In the genomic region with DNA sequence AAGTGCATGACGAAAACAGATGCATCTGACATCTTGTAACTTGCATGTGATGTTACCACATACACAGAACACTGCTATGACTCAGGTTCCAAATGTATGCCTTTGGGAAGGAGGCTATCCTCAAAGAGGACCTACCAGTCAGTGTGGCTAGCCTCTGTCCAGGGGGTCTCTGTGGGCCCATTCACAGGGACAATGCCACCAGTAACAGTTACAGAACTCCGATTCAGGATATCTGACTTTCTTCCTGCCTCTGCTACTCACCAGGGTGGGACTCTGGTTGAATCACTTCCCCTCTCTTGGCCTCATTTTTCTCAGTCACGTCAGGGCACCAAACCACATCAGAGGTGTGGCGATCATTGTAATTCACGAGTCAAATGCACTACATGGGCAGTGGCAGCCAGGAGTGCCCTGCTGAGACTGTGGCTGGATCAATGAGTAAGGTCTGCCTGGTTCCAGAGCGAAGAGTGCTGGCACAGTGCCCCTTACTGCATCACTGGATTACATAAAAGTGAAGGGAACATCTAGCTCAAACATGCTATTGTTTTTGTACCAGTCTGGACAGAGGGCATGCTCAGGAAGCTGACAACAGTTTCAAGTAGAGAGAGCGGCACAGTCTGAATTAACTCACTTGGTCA, we compare ENCODE assay signal across 8 cellular contexts. TPM values are rescaled to one million over a fixed set of nuclear protein-coding genes. Genes with fewer than 3 reads are reported as not detected.
DNase-seq lines count a peak whose midpoint lies in the region; ATAC-seq, FAIRE-seq and TF ChIP-seq lines count a peak whose summit lies in the region.

No MANE protein-coding gene starts in this region.

- no peak overlapping the region for H3K4me3 ChIP-seq in Peyer's patch
- no peak overlapping the region for H3K4me3 ChIP-seq in GM12878
- H3K4me3 ChIP-seq in Karpas-422 (ENCODE audit: low read length) = no peak overlapping the region

- peaks cover 0 to 12% (median 0%) of the 10 kb centered on the region in 4 donors for H3K4me1 ChIP-seq in Peyer's patch
- peaks cover 52% of the 10 kb centered on the region for H3K4me1 ChIP-seq in GM12878 (ENCODE audit: control insufficient read depth, insufficient read depth, low read length)
- H3K4me1 ChIP-seq in Karpas-422 (ENCODE audit: low read length) = peaks cover 19% of the 10 kb centered on the region

- no peak for TF ChIP-seq CTCF in Peyer's patch (IDR thresholded peaks at IDR 0.05)
- no peak for TF ChIP-seq CTCF in GM12878 (IDR thresholded peaks at IDR 0.05 in 2 of 3, conservative IDR thresholded peaks at IDR 0.05 in 1 of 3; ENCODE audit: control insufficient read depth in 2 of 3, extremely low read depth in 1 of 3, insufficient read depth in 1 of 3, low read depth in 3 of 3, low read length in 3 of 3)

- no TSS peak for BruUV-seq in GM12878 (replicated peaks; lab: Mats Ljungman, UMichigan)

- H3K36me3 ChIP-seq in Peyer's patch (peaks cover 0 to 24% (median 0%) of the 10 kb centered on the region in 3 donors), GM12878 (ENCODE audit: control insufficient read depth in 2 of 2, insufficient read depth in 2 of 2, low read length in 1 of 2) (peaks cover 5 to 35% of the 10 kb centered on the region in 2 experiments), Karpas-422 (ENCODE audit: insufficient read depth, low read length) (peaks cover 14% of the 10 kb centered on the region; the same call in 1 of the 2 replicates)

- intact Hi-C loops in GM12878 (cut with micrococcal nuclease; ENCODE audit: unreplicated experiment) = loop anchor here (1.0 kb wide), 1 partner anchor 26 kb away; the partner anchor contains the start of gene G3BP1

- peak; percentile 44 for FAIRE-seq in GM12878 (lab: Jason Lieb, UNC)

- H3K4me2 ChIP-seq in GM12878 (ENCODE audit: control insufficient read depth, insufficient read depth) (0 out of 2 replicates have a peak overlapping the region, but pooled peaks have one; percentile 15), Karpas-422 (ENCODE audit: low read depth, low read length, poor library complexity, severe bottlenecking) (no peak overlapping the region)

- 37% methylated on average over 7 of the region's 7 CpGs for WGBS in GM12878 (ENCODE audit: insufficient coverage, insufficient replicate concordance, low lambda C conversion rate, missing lambda C conversion rate)

- TF ChIP-seq POLR2A in Peyer's patch (IDR thresholded peaks at IDR 0.05) (no peak), GM12878 (IDR thresholded peaks at IDR 0.05; ENCODE audit: low read depth, low read length) (no peak)

- H3K9ac ChIP-seq in GM12878 (ENCODE audit: control insufficient read depth, insufficient read depth, low read length) (no peak overlapping the region), Karpas-422 (ENCODE audit: low read length) (no peak overlapping the region)

- no peak overlapping the region for H2AFZ ChIP-seq in GM12878 (ENCODE audit: control insufficient read depth, low read depth, low read length)
- no peak overlapping the region for H2AFZ ChIP-seq in Karpas-422 (ENCODE audit: low read length)

- CTCF ChIA-PET in GM12878 (lab: Yijun Ruan, JAX) = interaction anchor here (0.6 to 13.9 kb wide), 6 partner anchors 13 to 400 kb away, joined by 3 to 381 read pairs (median 11); partner anchors contain the start of genes ATOX1 and G3BP1

- TF ChIP-seq RAD21 in GM12878 (IDR thresholded peaks at IDR 0.05; ENCODE audit: insufficient read depth, low read depth, low read length) = no peak

- H3K9me3 ChIP-seq in Peyer's patch (no peaks in the 10 kb centered on the region), GM12878 (replicated peaks; ENCODE audit: control insufficient read depth, insufficient read depth, low read length) (no peaks in the 10 kb centered on the region), Karpas-422 (ENCODE audit: low read length) (no peaks in the 10 kb centered on the region)

- in situ Hi-C loops in GM12878 (cut with MboI) = loop anchor here (10.0 kb wide), 1 partner anchor 230 kb away; no protein-coding TSS in a partner anchor

- peak; percentile 64 for ATAC-seq in GM21423 (IDR thresholded peaks at IDR 0.05; ENCODE audit: unreplicated experiment)
- ATAC-seq in GM12878 = peak; percentile 84

- no peaks in the 10 kb centered on the region for H3K9me2 ChIP-seq in Karpas-422 (replicated peaks; ENCODE audit: insufficient read depth, low read length)

- H3K79me2 ChIP-seq in GM12878 (ENCODE audit: control insufficient read depth, insufficient read depth, low read length) (peaks cover 27% of the 10 kb centered on the region), Karpas-422 (ENCODE audit: low read length) (peaks cover 23% of the 10 kb centered on the region)

- H3K27me3 ChIP-seq in Peyer's patch (no peaks in the 10 kb centered on the region), GM12878 (replicated peaks in 1 of 2; ENCODE audit: control insufficient read depth in 2 of 2, insufficient read depth in 2 of 2, low read length in 1 of 2) (no peaks in the 10 kb centered on the region), Karpas-422 (ENCODE audit: low read length) (no peaks in the 10 kb centered on the region)

- RAD21 ChIA-PET in GM12878 (lab: Charles Lee; ENCODE audit: unreplicated experiment) = interaction anchor here (1.0 to 11.2 kb wide), 4 partner anchors 25 to 93 kb away, joined by 4 to 207 read pairs (median 86); partner anchors contain the start of gene G3BP1

- POLR2A ChIA-PET in GM12878 (lab: Charles Lee) = interaction anchor here (0.6 to 1.9 kb wide), 4 partner anchors 12 to 84 kb away, joined by 3 to 5 read pairs (median 4); partner anchors contain the start of gene G3BP1

- H3K27ac ChIP-seq in Peyer's patch = peak overlapping the region in 3 of 4 donors; percentile 19 to 58 (median 19)
- peak overlapping the region; percentile 66 for H3K27ac ChIP-seq in GM12878 (ENCODE audit: control insufficient read depth, insufficient read depth)
- H3K27ac ChIP-seq in Karpas-422 (ENCODE audit: low read length) = no peak overlapping the region

- DNase-seq in AG20443 (ENCODE audit: low spot score) (peak; percentile 74), Peyer's patch (no peak), GM12878 (ENCODE audit: low read depth, low spot score) (peak; percentile 71), kidney glomerular epithelial cell (lab: John Stamatoyannopoulos, UW) (peak; percentile 79), superior temporal gyrus (ENCODE audit: extremely low spot score) (peak; percentile 96), NCI-H1105 (lab: John Stamatoyannopoulos, UW) (no peak), Karpas-422 (no peak)

- H4K20me1 ChIP-seq in GM12878 (ENCODE audit: control insufficient read depth, insufficient read depth) (no peaks in the 10 kb centered on the region), Karpas-422 (ENCODE audit: insufficient read depth, low read depth, low read length) (no peaks in the 10 kb centered on the region)

- TF ChIP-seq EP300 in GM12878 (IDR thresholded peaks at IDR 0.05; ENCODE audit: borderline replicate concordance in 1 of 2, control insufficient read depth in 1 of 2, low read depth in 2 of 2, low read length in 2 of 2) = peak; percentile 50 to 74; a peak in 1 of 4 replicates

- SMC1A ChIA-PET in GM12878 (lab: Charles Lee; ENCODE audit: uncharacterized antibody, unreplicated experiment) = interaction anchor here (0.6 to 11.1 kb wide), 7 partner anchors 9 to 222 kb away, joined by 3 to 154 read pairs (median 11); no protein-coding TSS in a partner anchor

RNA-seq across cellular contexts. Expression of gene ATOX1, which starts 13.2 kb away (rescaled TPM):
- total RNA-seq in Peyer's patch (100 to 1,000 TPM in 3 of 4 donors, 10 to 100 TPM in 1; 99.9 to 161 (median 126) TPM), GM12878 (2014; rRNA removed) (136 and 139 TPM in 2 replicates), GM12878 (2014; rRNA removed; fragmentation: Illumina TruSeq; extraction: Trizol) (130 and 139 TPM in 2 replicates), GM12878 (2021) (140 and 158 TPM in 2 replicates)
- 94.2 and 105 TPM in 2 replicates for total RNA-seq in GM12878 (2013; cell fraction: nucleolus; rRNA removed)
- polyA plus RNA-seq in GM12878 (2011; ENCODE audit: low read depth) = 89.5 TPM
- polyA plus RNA-seq in GM12878 (2011; rRNA removed) (94.4 and 161 TPM in 2 replicates), GM12878 (2014; fragmentation: Illumina TruSeq; extraction: Trizol) (138 and 231 TPM in 2 replicates), GM12878 (2014; fragmentation: Nextera tagmentation; extraction: Ambion mirVana) (100 to 1,000 TPM; 576 to 642 TPM), GM12878 (2014; rRNA removed) (237 and 259 TPM in 2 replicates), GM12878 (2016; fragmentation: Nextera tagmentation; extraction: Ambion mirVana) (100 to 1,000 TPM; 377 to 419 TPM)
- 375 and 451 TPM in 2 replicates for polyA plus RNA-seq in GM12878 (2011; cell fraction: cytosol; rRNA removed)
- 134 and 141 TPM in 2 replicates for polyA plus RNA-seq in GM12878 (2011; cell fraction: nucleus; rRNA removed)
- 153 and 189 TPM in 2 replicates for polyA plus RNA-seq in GM12878 (2012)
- 179 and 269 TPM in 2 replicates for polyA minus RNA-seq in GM12878 (2011; rRNA and poly(A)+ RNA removed)
- polyA minus RNA-seq in GM12878 (2011; cell fraction: cytosol; rRNA and poly(A)+ RNA removed) = 52.4 and 56.0 TPM in 2 replicates
- polyA minus RNA-seq in GM12878 (2011; cell fraction: nucleus; rRNA and poly(A)+ RNA removed) = 54.5 and 83.6 TPM in 2 replicates
- total RNA-seq in Karpas-422 (2014; rRNA removed; shearing (Covaris generic); ENCODE audit: low replicate concordance) = 104 and 114 TPM in 2 replicates

RNA-seq across cellular contexts. Expression of gene G3BP1, which starts 26.6 kb away (rescaled TPM):
- total RNA-seq in Peyer's patch = 10 to 100 TPM; 63.7 to 67.7 (median 65.8) TPM
- 192 and 198 TPM in 2 replicates for total RNA-seq in GM12878 (2013; cell fraction: nucleolus; rRNA removed)
- 137 and 148 TPM in 2 replicates for total RNA-seq in GM12878 (2014; rRNA removed)
- 182 and 190 TPM in 2 replicates for total RNA-seq in GM12878 (2014; rRNA removed; fragmentation: Illumina TruSeq; extraction: Trizol)
- total RNA-seq in GM12878 (2021) = 255 and 269 TPM in 2 replicates
- 39.6 TPM for polyA plus RNA-seq in GM12878 (2011; ENCODE audit: low read depth)
- polyA plus RNA-seq in GM12878 (2011; rRNA removed) = 113 and 119 TPM in 2 replicates
- polyA plus RNA-seq in GM12878 (2011; cell fraction: cytosol; rRNA removed) = 57.4 and 66.1 TPM in 2 replicates
- polyA plus RNA-seq in GM12878 (2011; cell fraction: nucleus; rRNA removed) = 40.4 and 54.9 TPM in 2 replicates
- 70.4 and 72.8 TPM in 2 replicates for polyA plus RNA-seq in GM12878 (2012)
- polyA plus RNA-seq in GM12878 (2014; fragmentation: Illumina TruSeq; extraction: Trizol) = 158 TPM in 2 replicates
- 10 to 100 TPM; 49.7 to 52.7 TPM for polyA plus RNA-seq in GM12878 (2014; fragmentation: Nextera tagmentation; extraction: Ambion mirVana)
- 86.7 and 87.0 TPM in 2 replicates for polyA plus RNA-seq in GM12878 (2014; rRNA removed)
- 100 to 1,000 TPM; 416 to 438 TPM for polyA plus RNA-seq in GM12878 (2016; fragmentation: Nextera tagmentation; extraction: Ambion mirVana)
- 140 and 194 TPM in 2 replicates for polyA minus RNA-seq in GM12878 (2011; rRNA and poly(A)+ RNA removed)
- polyA minus RNA-seq in GM12878 (2011; cell fraction: cytosol; rRNA and poly(A)+ RNA removed) = 67.5 and 113 TPM in 2 replicates
- polyA minus RNA-seq in GM12878 (2011; cell fraction: nucleus; rRNA and poly(A)+ RNA removed) = 80.6 and 162 TPM in 2 replicates
- 130 and 186 TPM in 2 replicates for total RNA-seq in Karpas-422 (2014; rRNA removed; shearing (Covaris generic); ENCODE audit: low replicate concordance)

RNA-seq across cellular contexts. Expression of gene SPARC, which starts 58.5 kb away (rescaled TPM):
- total RNA-seq in Peyer's patch = 100 to 1,000 TPM in 1 of 4 donors, 10 to 100 TPM in 3; 47.6 to 177 (median 68.6) TPM
- 4.7 and 7.5 TPM in 2 replicates for total RNA-seq in GM12878 (2013; cell fraction: nucleolus; rRNA removed)
- 49.3 and 52.9 TPM in 2 replicates for total RNA-seq in GM12878 (2014; rRNA removed)
- 40.7 and 41.6 TPM in 2 replicates for total RNA-seq in GM12878 (2014; rRNA removed; fragmentation: Illumina TruSeq; extraction: Trizol)
- total RNA-seq in GM12878 (2021) = 81.7 and 89.7 TPM in 2 replicates
- polyA plus RNA-seq in GM12878 (2011; ENCODE audit: low read depth) = 16.9 TPM
- 21.3 and 29.6 TPM in 2 replicates for polyA plus RNA-seq in GM12878 (2011; rRNA removed)
- polyA plus RNA-seq in GM12878 (2011; cell fraction: cytosol; rRNA removed) = 27.5 and 37.0 TPM in 2 replicates
- 26.6 and 29.9 TPM in 2 replicates for polyA plus RNA-seq in GM12878 (2011; cell fraction: nucleus; rRNA removed)
- polyA plus RNA-seq in GM12878 (2012) = 34.9 and 54.3 TPM in 2 replicates
- polyA plus RNA-seq in GM12878 (2014; fragmentation: Illumina TruSeq; extraction: Trizol) = 49.9 and 70.3 TPM in 2 replicates
- polyA plus RNA-seq in GM12878 (2014; fragmentation: Nextera tagmentation; extraction: Ambion mirVana) = 10 to 100 TPM; 42.9 to 62.5 TPM
- polyA plus RNA-seq in GM12878 (2014; rRNA removed) = 51.5 and 62.0 TPM in 2 replicates
- 100 to 1,000 TPM; 141 to 154 TPM for polyA plus RNA-seq in GM12878 (2016; fragmentation: Nextera tagmentation; extraction: Ambion mirVana)
- 16.0 and 23.7 TPM in 2 replicates for polyA minus RNA-seq in GM12878 (2011; rRNA and poly(A)+ RNA removed)
- polyA minus RNA-seq in GM12878 (2011; cell fraction: cytosol; rRNA and poly(A)+ RNA removed) = 6.7 and 10.8 TPM in 2 replicates
- polyA minus RNA-seq in GM12878 (2011; cell fraction: nucleus; rRNA and poly(A)+ RNA removed) = 1.9 and 3.7 TPM in 2 replicates
- 0.54 TPM in 1 of 2 replicates, not detected in the other for total RNA-seq in Karpas-422 (2014; rRNA removed; shearing (Covaris generic); ENCODE audit: low replicate concordance)

Comparison
In these comparisons a context has a peak if more than half of its experiments do, and no peak if none do; other contexts are left out.
1. DNase-seq: peak in AG20443 (single experiment), GM12878 (single experiment), kidney glomerular epithelial cell (single experiment) and superior temporal gyrus (single experiment); none in Peyer's patch (0 of 3), NCI-H1105 (single experiment) and Karpas-422 (single experiment).